Comparison of ENCODE assay signal across 13 cellular contexts in genomic region chr4:145735777-145736176, GRCh38. TPM values are rescaled to one million over a fixed set of nuclear protein-coding genes. Genes with fewer than 3 reads are reported as not detected.
A peak's percentile ranks its signal among the peaks of the same experiment; 100 is the strongest.
DNase-seq lines count a peak whose midpoint lies in the region; ATAC-seq and TF ChIP-seq lines count a peak whose summit lies in the region.
"Had no signal": no experiment of that assay in that cellular context is flagged by ENCODE, and none has a peak within 500 bp of the region (broad histone marks: within the 10 kb centered on the region; RNA-seq: fewer than 3 reads in every experiment).

No MANE protein-coding gene starts in this region.

- peak; percentile 11 for DNase-seq in EL
- DNase-seq in ascending aorta (ENCODE audit: low spot score in 2 of 2) = no peak
- DNase-seq in lower lobe of right lung = no peak
- DNase-seq in smooth muscle cell (lab: John Stamatoyannopoulos, UW; ENCODE audit: unreplicated experiment) = no peak
- DNase-seq in iPS-NIHi7 (ENCODE audit: extremely low spot score) = no peak
- DNase-seq in SKM-1 (lab: John Stamatoyannopoulos, UW; ENCODE audit: unreplicated experiment) = no peak
- no peak for DNase-seq in activated CD4-positive, alpha-beta memory T cell treated with anti-CD3 and anti-CD28 coated beads, Interleukin-2, amount 10 ng/mL, durations not matched to agents 7 days and 5 days
- DNase-seq: CD4-positive, CD25-positive, alpha-beta regulatory T cell had no signal

- no peak for TF ChIP-seq CTCF in ascending aorta (IDR thresholded peaks at IDR 0.05)
- no peak for TF ChIP-seq CTCF in lower lobe of right lung (IDR thresholded peaks at IDR 0.05)
- no peak for TF ChIP-seq CTCF in smooth muscle cell (IDR thresholded peaks at IDR 0.05; ENCODE audit: borderline replicate concordance, insufficient read depth, poor library complexity, severe bottlenecking)

- 56% methylated on average over 4 of the region's 4 CpGs for WGBS in smooth muscle cell (ENCODE audit: low lambda C conversion rate)

- CTCF ChIA-PET in activated CD4-positive, alpha-beta memory T cell treated with anti-CD3 and anti-CD28 coated beads, Interleukin-2, amount 10 ng/mL, durations not matched to agents 7 days and 5 days (lab: Charles Lee) = no interaction called here

- no peaks in the 10 kb centered on the region for H3K79me2 ChIP-seq in smooth muscle cell (ENCODE audit: low read depth)

- H3K4me1 Mint-ChIP-seq in activated CD4-positive, alpha-beta memory T cell treated with anti-CD3 and anti-CD28 coated beads, Interleukin-2, amount 10 ng/mL, durations not matched to agents 7 days and 5 days = peaks cover 27% of the 10 kb centered on the region

- H3K27me3 ChIP-seq in ascending aorta = no peaks in the 10 kb centered on the region
- no peaks in the 10 kb centered on the region for H3K27me3 ChIP-seq in lower lobe of right lung (ENCODE audit: low read depth)
- H3K27me3 ChIP-seq in smooth muscle cell (ENCODE audit: low read depth) = no peaks in the 10 kb centered on the region

- ATAC-seq in lower lobe of right lung = no peak
- ATAC-seq in GM19324 (IDR thresholded peaks at IDR 0.05; ENCODE audit: low FRiP score, unreplicated experiment) = no peak

- no peaks in the 10 kb centered on the region for H3K9me3 Mint-ChIP-seq in activated CD4-positive, alpha-beta memory T cell treated with anti-CD3 and anti-CD28 coated beads, Interleukin-2, amount 10 ng/mL, durations not matched to agents 7 days and 5 days
- H3K9me3 Mint-ChIP-seq: activated naive CD4-positive, alpha-beta T cell treated with anti-CD3 and anti-CD28 coated beads, Interleukin-2, amount 50 U/mL, for 24 hours; T-helper 2 cell treated with Interferon-gamma antibody and Interleukin-4, amounts not matched to agents 5 μg/mL and 100 μg/mL, for 36 hours had no signal

- H3K4me3 Mint-ChIP-seq in activated CD4-positive, alpha-beta memory T cell treated with anti-CD3 and anti-CD28 coated beads, Interleukin-2, amount 10 ng/mL, durations not matched to agents 7 days and 5 days = no peak overlapping the region
- H3K4me3 Mint-ChIP-seq: activated naive CD4-positive, alpha-beta T cell treated with anti-CD3 and anti-CD28 coated beads, Interleukin-2, amount 50 U/mL, for 24 hours; CD4-positive, CD25-positive, alpha-beta regulatory T cell; T-helper 2 cell treated with Interferon-gamma antibody and Interleukin-4, amounts not matched to agents 5 μg/mL and 100 μg/mL, for 36 hours had no signal

- no peaks in the 10 kb centered on the region for H3K36me3 Mint-ChIP-seq in activated CD4-positive, alpha-beta memory T cell treated with anti-CD3 and anti-CD28 coated beads, Interleukin-2, amount 10 ng/mL, durations not matched to agents 7 days and 5 days (ENCODE audit: low read depth)
- H3K36me3 Mint-ChIP-seq: activated naive CD4-positive, alpha-beta T cell treated with anti-CD3 and anti-CD28 coated beads, Interleukin-2, amount 50 U/mL, for 24 hours; CD4-positive, CD25-positive, alpha-beta regulatory T cell had no signal

- POLR2A ChIA-PET in activated CD4-positive, alpha-beta memory T cell treated with anti-CD3 and anti-CD28 coated beads, Interleukin-2, amount 10 ng/mL, durations not matched to agents 7 days and 5 days (lab: Charles Lee) = no interaction called here

- H4K20me1 ChIP-seq in smooth muscle cell (ENCODE audit: low read depth) = no peaks in the 10 kb centered on the region

- intact Hi-C loops in ascending aorta (cut with DNase I) = loop anchor here (2.0 kb wide), 6 partner anchors 69 to 1367 kb away; partner anchors contain the start of genes MMAA and OTUD4
- intact Hi-C loops in lower lobe of right lung (cut with DNase I) = no loop called here

- H3K27ac Mint-ChIP-seq in activated CD4-positive, alpha-beta memory T cell treated with anti-CD3 and anti-CD28 coated beads, Interleukin-2, amount 10 ng/mL, durations not matched to agents 7 days and 5 days = no peak overlapping the region
- H3K27ac Mint-ChIP-seq: activated naive CD4-positive, alpha-beta T cell treated with anti-CD3 and anti-CD28 coated beads, Interleukin-2, amount 50 U/mL, for 24 hours; CD4-positive, CD25-positive, alpha-beta regulatory T cell; T-helper 2 cell treated with Interferon-gamma antibody and Interleukin-4, amounts not matched to agents 5 μg/mL and 100 μg/mL, for 36 hours had no signal

- H3K4me1 ChIP-seq in ascending aorta = peaks cover 13 to 32% of the 10 kb centered on the region in 2 donors
- peaks cover 56% of the 10 kb centered on the region for H3K4me1 ChIP-seq in lower lobe of right lung
- H3K4me1 ChIP-seq in smooth muscle cell (ENCODE audit: low read depth) = peaks cover 21% of the 10 kb centered on the region

- no peak overlapping the region for H3K4me3 ChIP-seq in ascending aorta
- no peak overlapping the region for H3K4me3 ChIP-seq in lower lobe of right lung
- no peak overlapping the region for H3K4me3 ChIP-seq in smooth muscle cell

- peak overlapping the region; percentile 76 for H3K9ac ChIP-seq in smooth muscle cell (ENCODE audit: low read depth)

- peaks cover 26% of the 10 kb centered on the region for H3F3A ChIP-seq in smooth muscle cell (ENCODE audit: low read depth)

- peaks cover 4% of the 10 kb centered on the region for H3K27me3 Mint-ChIP-seq in activated CD4-positive, alpha-beta memory T cell treated with anti-CD3 and anti-CD28 coated beads, Interleukin-2, amount 10 ng/mL, durations not matched to agents 7 days and 5 days
- H3K27me3 Mint-ChIP-seq: activated naive CD4-positive, alpha-beta T cell treated with anti-CD3 and anti-CD28 coated beads, Interleukin-2, amount 50 U/mL, for 24 hours had no signal

- no peak overlapping the region for H2AFZ ChIP-seq in smooth muscle cell (ENCODE audit: low read depth)

- H3K9me3 ChIP-seq in ascending aorta (no peaks in the 10 kb centered on the region), lower lobe of right lung (no peaks in the 10 kb centered on the region), smooth muscle cell (replicated peaks; ENCODE audit: low read depth) (no peaks in the 10 kb centered on the region)

- H3K4me2 ChIP-seq in smooth muscle cell = peak overlapping the region; percentile 57

- H3K27ac ChIP-seq in ascending aorta (peak overlapping the region; percentile 99), lower lobe of right lung (peak overlapping the region; percentile 90), smooth muscle cell (ENCODE audit: low read depth) (peak overlapping the region; percentile 99)

- H3K36me3 ChIP-seq in ascending aorta = no peaks in the 10 kb centered on the region
- H3K36me3 ChIP-seq in lower lobe of right lung = no peaks in the 10 kb centered on the region
- H3K36me3 ChIP-seq in smooth muscle cell (ENCODE audit: low read depth) = no peaks in the 10 kb centered on the region

RNA-seq across cellular contexts. Expression of gene C4orf51, which starts 55.8 kb away (rescaled TPM):
- total RNA-seq in ascending aorta = not detected
- total RNA-seq in lower lobe of right lung = not detected
- not detected in 2 replicates for total RNA-seq in smooth muscle cell
- polyA plus RNA-seq in smooth muscle cell = not detected in 2 replicates
- total RNA-seq in activated CD4-positive, alpha-beta memory T cell treated with anti-CD3 and anti-CD28 coated beads, Interleukin-2, amount 10 ng/mL, durations not matched to agents 7 days and 5 days = not detected
- total RNA-seq: activated CD8-positive, alpha-beta memory T cell treated with anti-CD3 and anti-CD28 coated beads for 36 hours; CD4-positive, CD25-positive, alpha-beta regulatory T cell; mesenteric fat pad had no signal
- polyA plus RNA-seq: CD4-positive, CD25-positive, alpha-beta regulatory T cell had no signal
